23 cellular contexts compared by ENCODE assay signal in the genomic region with DNA sequence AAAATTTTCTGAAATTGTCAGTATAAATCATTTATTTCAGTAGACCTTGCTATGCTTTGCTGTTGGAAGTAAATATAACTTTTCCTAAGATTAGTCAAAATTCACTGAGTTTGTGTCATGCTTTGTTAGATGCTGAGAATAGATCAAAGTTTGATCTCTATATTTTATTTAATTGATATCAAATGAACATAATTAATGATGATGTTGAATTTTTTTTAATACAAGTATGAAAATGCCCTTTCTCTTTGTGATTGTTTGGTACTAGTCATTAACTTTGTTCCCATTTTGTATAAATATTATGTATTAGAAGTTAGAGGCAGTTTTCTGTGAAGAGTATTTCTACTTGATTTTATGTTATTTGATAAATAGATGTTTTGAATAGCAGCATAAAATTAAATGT.
"Had no signal": no experiment of that assay in that cellular context is flagged by ENCODE, and none has a peak within 500 bp of the region (broad histone marks: within the 10 kb centered on the region; RNA-seq: fewer than 3 reads in every experiment).

No MANE protein-coding gene starts in this region.

- H3K27me3 ChIP-seq: dorsolateral prefrontal cortex, esophagus squamous epithelium, gastrocnemius medialis, heart right ventricle, left lung had no signal

- H3K27ac ChIP-seq: coronary artery, dorsolateral prefrontal cortex, epithelial cell of prostate, esophagus squamous epithelium, gastrocnemius medialis, heart right ventricle, left lung, lower lobe of right lung had no signal

- DNase-seq: dermis blood vessel endothelial cell; dorsolateral prefrontal cortex; effector CD4-positive, alpha-beta T cell; effector memory CD4-positive, alpha-beta T cell; erythroblast; esophagus squamous epithelium; foreskin fibroblast; foreskin melanocyte; gastrocnemius medialis; glutamatergic neuron; head of caudate nucleus; heart right ventricle; hippocampal formation; islet precursor cell; left cardiac atrium; left lung; left ventricle myocardium superior; lower lobe of right lung; mesenchymal stem cell; mucosa of descending colon had no signal

- ATAC-seq: esophagus mucosa, gastrocnemius medialis, heart right ventricle, left cardiac atrium, left lung, left ventricle myocardium superior, lower lobe of right lung, mucosa of descending colon had no signal

- H3K36me3 ChIP-seq: esophagus squamous epithelium, gastrocnemius medialis, heart right ventricle, left lung, lower lobe of right lung had no signal

- H3K9me3 ChIP-seq: esophagus squamous epithelium, gastrocnemius medialis, heart right ventricle, left lung, lower lobe of right lung, mucosa of descending colon had no signal

- H3K4me3 ChIP-seq: coronary artery, dorsolateral prefrontal cortex, esophagus squamous epithelium, gastrocnemius medialis, heart right ventricle, left lung, lower lobe of right lung, mucosa of descending colon had no signal
